ENCODE assay signal across 12 cellular contexts in the genomic region with DNA sequence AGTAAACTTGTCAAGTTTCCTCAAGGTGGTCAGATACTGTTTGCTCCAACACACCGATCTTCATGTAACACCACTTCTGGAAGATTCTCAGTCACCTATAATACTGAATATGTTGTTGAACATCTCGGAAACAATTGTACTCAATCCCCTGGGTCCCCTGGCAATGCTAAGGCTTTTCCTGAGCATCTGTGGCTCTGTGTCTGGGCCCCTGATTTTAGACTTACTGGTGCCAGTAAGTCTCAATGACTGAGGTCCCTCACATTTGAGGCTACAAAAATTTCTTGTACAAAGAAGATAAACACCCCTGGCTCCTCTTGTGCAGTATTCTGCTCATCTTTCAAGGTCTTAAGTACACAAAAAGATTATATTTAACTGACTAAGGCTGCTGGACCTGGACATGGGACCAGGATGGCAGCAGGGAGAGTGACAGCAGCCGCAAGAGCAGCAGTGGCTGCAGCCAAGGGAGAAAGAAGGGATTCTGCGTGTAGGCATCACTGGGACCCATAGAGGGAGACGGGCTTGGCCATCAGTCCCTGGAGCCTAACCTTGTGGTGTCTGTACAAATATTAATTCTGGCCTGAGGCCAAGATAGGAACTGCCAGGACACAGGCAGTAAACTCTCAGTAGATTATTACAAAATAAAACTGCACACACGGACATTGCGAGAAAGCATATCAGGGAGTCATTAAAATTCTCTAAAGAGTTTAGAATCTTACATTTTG. TPM values are rescaled to one million over a fixed set of nuclear protein-coding genes. Genes with fewer than 3 reads are reported as not detected.
DNase-seq lines count a peak whose midpoint lies in the region; ATAC-seq and TF ChIP-seq lines count a peak whose summit lies in the region.
"Had no signal": no experiment of that assay in that cellular context is flagged by ENCODE, and none has a peak within 500 bp of the region (broad histone marks: within the 10 kb centered on the region; RNA-seq: fewer than 3 reads in every experiment).

No MANE protein-coding gene starts in this region.

- H3K9me3 Mint-ChIP-seq in type B pancreatic cell: no peaks in the 10 kb centered on the region
- H3K9me3 Mint-ChIP-seq: activated CD4-positive, alpha-beta memory T cell treated with anti-CD3 and anti-CD28 coated beads for 36 hours had no signal

- ATAC-seq in HG03175 (IDR thresholded peaks at IDR 0.05; ENCODE audit: unreplicated experiment): no peak
- ATAC-seq in HG03342 (IDR thresholded peaks at IDR 0.05; ENCODE audit: unreplicated experiment): no peak
- ATAC-seq: naive thymus-derived CD8-positive, alpha-beta T cell had no signal

- peak; percentile 22 for TF ChIP-seq CTCF in type B pancreatic cell (conservative IDR thresholded peaks at IDR 0.05)

- H3K4me1 Mint-ChIP-seq in type B pancreatic cell (ENCODE audit: unreplicated experiment): peaks cover 6% of the 10 kb centered on the region
- H3K4me1 Mint-ChIP-seq: naive thymus-derived CD8-positive, alpha-beta T cell had no signal

- H3K27me3 Mint-ChIP-seq in type B pancreatic cell: no peaks in the 10 kb centered on the region

- no peak overlapping the region for H3K27ac Mint-ChIP-seq in type B pancreatic cell
- H3K27ac Mint-ChIP-seq: activated CD4-positive, alpha-beta memory T cell treated with anti-CD3 and anti-CD28 coated beads for 36 hours; activated naive CD8-positive, alpha-beta T cell; naive thymus-derived CD8-positive, alpha-beta T cell had no signal

- DNase-seq in NCI-H526 (lab: John Stamatoyannopoulos, UW): peak; percentile 10 to 35
- no peak for DNase-seq in NCI-H526 treated with DMSO at 0.1 percent for 48 hours (lab: John Stamatoyannopoulos, UW)
- peak; percentile 72 for DNase-seq in NCI-H510A treated with DMSO at 0.1 percent for 48 hours (lab: John Stamatoyannopoulos, UW)
- DNase-seq in dermis microvascular lymphatic vessel endothelial cell (ENCODE audit: low read depth in 2 of 2): peak; percentile 78 to 83
- no peak for DNase-seq in type B pancreatic cell (ENCODE audit: extremely low spot score, unreplicated experiment)
- DNase-seq in AML-193 (lab: John Stamatoyannopoulos, UW): no peak
- DNase-seq: activated CD4-positive, alpha-beta memory T cell treated with anti-CD3 and anti-CD28 coated beads for 36 hours; naive thymus-derived CD8-positive, alpha-beta T cell; stimulated activated CD4-positive, alpha-beta T cell treated with anti-CD3 and anti-CD28 coated beads, Interleukin-12 subunit alpha, Interleukin-12 subunit beta, amount 100 ng/mL, for 4 hours had no signal

- no peaks in the 10 kb centered on the region for H3K36me3 Mint-ChIP-seq in type B pancreatic cell
- H3K36me3 Mint-ChIP-seq: activated CD4-positive, alpha-beta memory T cell treated with anti-CD3 and anti-CD28 coated beads for 36 hours; activated naive CD8-positive, alpha-beta T cell had no signal

- H3K4me3 Mint-ChIP-seq in type B pancreatic cell: no peak overlapping the region
- H3K4me3 Mint-ChIP-seq: activated CD4-positive, alpha-beta memory T cell treated with anti-CD3 and anti-CD28 coated beads for 36 hours; activated naive CD8-positive, alpha-beta T cell; naive thymus-derived CD8-positive, alpha-beta T cell had no signal

RNA-seq across cellular contexts. Expression of a gene that starts 49.0 kb away (rescaled TPM):
- 269 and 330 TPM in 2 replicates for total RNA-seq in dermis microvascular lymphatic vessel endothelial cell
- 113 and 131 TPM in 2 replicates for total RNA-seq in type B pancreatic cell (ENCODE audit: low replicate concordance)

Comparison
In these comparisons a context has a peak if more than half of its experiments do, and no peak if none do; other contexts are left out.
1. DNase-seq: peak in NCI-H526 (2 of 2), NCI-H510A treated with DMSO at 0.1 percent for 48 hours (single experiment) and dermis microvascular lymphatic vessel endothelial cell (2 of 2); none in NCI-H526 treated with DMSO at 0.1 percent for 48 hours (single experiment), type B pancreatic cell (single experiment) and AML-193 (0 of 2).